8 cellular contexts compared by ENCODE assay signal in genomic region chr12:122835693-122836026, GRCh38. TPM values are rescaled to one million over a fixed set of nuclear protein-coding genes. Genes with fewer than 3 reads are reported as not detected.
DNase-seq lines count a peak whose midpoint lies in the region; ATAC-seq, FAIRE-seq and TF ChIP-seq lines count a peak whose summit lies in the region.

No MANE protein-coding gene starts in this region.

- no CpG with 5 or more reads among the region's 52 CpGs for WGBS in A549 (ENCODE audit: missing lambda C conversion rate)

- intact Hi-C loops in lower lobe of right lung (cut with DNase I), result no loop called here
- intact Hi-C loops in tibial artery (cut with DNase I; ENCODE audit: low total_unique reads), result no loop called here

- TF ChIP-seq POLR2A in A549 (IDR thresholded peaks at IDR 0.05; ENCODE audit: low read length), result no peak

- DNase-seq in A549 (ENCODE audit: low read depth in 1 of 2, low spot score in 1 of 2) (peak in 1 of 2 experiments; percentile 46), NCI-H510A treated with DMSO at 0.1 percent for 48 hours (lab: John Stamatoyannopoulos, UW) (peak; percentile 26), lower lobe of right lung (peak; percentile 58), tibial artery (no peak), NCI-H2196 treated with DMSO at 0.1 percent for 48 hours (lab: John Stamatoyannopoulos, UW; ENCODE audit: unreplicated experiment) (no peak), NCI-H446 treated with DMSO at 0.1 percent for 48 hours (lab: John Stamatoyannopoulos, UW) (no peak)

- TF ChIP-seq CTCF in A549 (IDR thresholded peaks at IDR 0.05), result no peak
- no peak for TF ChIP-seq CTCF in lower lobe of right lung (IDR thresholded peaks at IDR 0.05)
- TF ChIP-seq CTCF in tibial artery (IDR thresholded peaks at IDR 0.05), result no peak

- CTCF ChIA-PET in A549 (lab: Yijun Ruan, JAX), result interaction anchor here (1.0 to 4.2 kb wide), 5 partner anchors 10 to 81 kb away, joined by 3 to 31 read pairs (median 4); no protein-coding TSS in a partner anchor

- H3K36me3 ChIP-seq in lower lobe of right lung, result no peaks in the 10 kb centered on the region
- no peaks in the 10 kb centered on the region for H3K36me3 ChIP-seq in tibial artery

- peak; percentile 6 to 37; a peak in 5 of 6 replicates for ATAC-seq in A549
- ATAC-seq in GM18909 (IDR thresholded peaks at IDR 0.05; ENCODE audit: poor library complexity, unreplicated experiment), result peak; percentile 49
- ATAC-seq in lower lobe of right lung, result peak; percentile 52 to 54

- POLR2A ChIA-PET in A549 (lab: Yijun Ruan, JAX), result no interaction called here

- H3K27ac ChIP-seq in A549 (peak overlapping the region; percentile 82 to 87), cingulate gyrus (ENCODE audit: low read depth, low read length) (peak overlapping the region; percentile 99), lower lobe of right lung (peak overlapping the region; percentile 81), tibial artery (peak overlapping the region; percentile 67 to 77)

- peak overlapping the region; percentile 98 for H3K4me3 ChIP-seq in A549
- H3K4me3 ChIP-seq in lower lobe of right lung, result peak overlapping the region; percentile 70
- peak overlapping the region; percentile 81 to 91 for H3K4me3 ChIP-seq in tibial artery

- H3K4me1 ChIP-seq in A549, result peaks cover 32% of the 10 kb centered on the region
- H3K4me1 ChIP-seq in lower lobe of right lung, result peaks cover 29% of the 10 kb centered on the region
- H3K4me1 ChIP-seq in tibial artery, result peaks cover 0 to 13% (median 8%) of the 10 kb centered on the region in 4 donors

- no peaks in the 10 kb centered on the region for H3K27me3 ChIP-seq in lower lobe of right lung (ENCODE audit: low read depth)
- no peaks in the 10 kb centered on the region for H3K27me3 ChIP-seq in tibial artery

- FAIRE-seq in A549 (lab: Jason Lieb, UNC), result no peak

- peak overlapping the region; percentile 95 for H3K4me2 ChIP-seq in A549

- H3K9me3 ChIP-seq in A549 (no peaks in the 10 kb centered on the region), lower lobe of right lung (no peaks in the 10 kb centered on the region), tibial artery (no peaks in the 10 kb centered on the region)

- no peak for TF ChIP-seq RAD21 in A549 (conservative IDR thresholded peaks at IDR 0.05 in 1 of 2, IDR thresholded peaks at IDR 0.05 in 1 of 2)

- no peak for TF ChIP-seq EP300 in A549 (IDR thresholded peaks at IDR 0.05)

TF ChIP-seq in A549, 52 proteins besides CTCF, POLR2A, EP300 and RAD21:
- TF ChIP-seq, protein P1, sequence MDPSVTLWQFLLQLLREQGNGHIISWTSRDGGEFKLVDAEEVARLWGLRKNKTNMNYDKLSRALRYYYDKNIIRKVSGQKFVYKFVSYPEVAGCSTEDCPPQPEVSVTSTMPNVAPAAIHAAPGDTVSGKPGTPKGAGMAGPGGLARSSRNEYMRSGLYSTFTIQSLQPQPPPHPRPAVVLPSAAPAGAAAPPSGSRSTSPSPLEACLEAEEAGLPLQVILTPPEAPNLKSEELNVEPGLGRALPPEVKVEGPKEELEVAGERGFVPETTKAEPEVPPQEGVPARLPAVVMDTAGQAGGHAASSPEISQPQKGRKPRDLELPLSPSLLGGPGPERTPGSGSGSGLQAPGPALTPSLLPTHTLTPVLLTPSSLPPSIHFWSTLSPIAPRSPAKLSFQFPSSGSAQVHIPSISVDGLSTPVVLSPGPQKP (IDR thresholded peaks at IDR 0.05; ENCODE audit: low read depth, low read length), result no peak

RNA-seq across cellular contexts. Expression of gene HIP1R, which starts 0.4 kb away (rescaled TPM):
- polyA plus RNA-seq in A549 (2011; rRNA removed), result 9.0 and 10.3 TPM in 2 replicates
- polyA plus RNA-seq in A549 (2012; cell fraction: cytosol; rRNA removed), result 14.6 and 16.8 TPM in 2 replicates
- 85.5 and 100 TPM in 2 replicates for polyA plus RNA-seq in A549 (2012; cell fraction: nucleus; rRNA removed)
- 9.1 to 11.2 TPM (median 10.6 TPM) in 3 replicates for polyA plus RNA-seq in A549 (2017; fragmentation: RNase III; extraction: RNeasy Plus Mini Kit Qiagen cat#74134 plus additional on column Dnase treatment)
- polyA minus RNA-seq in A549 (2011; rRNA and poly(A)+ RNA removed), result 18.0 and 19.9 TPM in 2 replicates
- total RNA-seq in lower lobe of right lung, result 28.2 TPM

Comparison
In these comparisons a context has a peak if more than half of its experiments do, and no peak if none do; other contexts are left out.
1. DNase-seq: peak in NCI-H510A treated with DMSO at 0.1 percent for 48 hours (single experiment) and lower lobe of right lung (single experiment); none in tibial artery (0 of 2), NCI-H2196 treated with DMSO at 0.1 percent for 48 hours (single experiment) and NCI-H446 treated with DMSO at 0.1 percent for 48 hours (single experiment).
2. Peak in every context shown above with its lines, with median percentiles within 50 percentile points of each other: ATAC-seq, H3K27ac ChIP-seq and H3K4me3 ChIP-seq.